1 cellular context compared by ENCODE assay signal in genomic region chr1:55812281-55812680, GRCh38.
A peak's percentile ranks its signal among the peaks of the same experiment; 100 is the strongest.
TF ChIP-seq lines count a peak whose summit lies in the region.

No MANE protein-coding gene starts in this region.

TF ChIP-seq in K562, 482 proteins besides CTCF, POLR2A, EP300 and RAD21 (continued from another document):
- TF ChIP-seq ATF3 (IDR thresholded peaks at IDR 0.05) (0 out of 2 replicates have a peak, but pooled peaks have one; percentile 7), ATF3 (CRISPR knock-in tag; conservative IDR thresholded peaks at IDR 0.05) (no peak), ZNF253 (CRISPR knock-in tag; conservative IDR thresholded peaks at IDR 0.05) (no peak)
